Comparison of ENCODE assay signal across 18 cellular contexts in genomic region chr2:28251337-28251736, GRCh38.
A peak's percentile ranks its signal among the peaks of the same experiment; 100 is the strongest.
DNase-seq lines count a peak whose midpoint lies in the region; ATAC-seq lines count a peak whose summit lies in the region.
"Had no signal": no experiment of that assay in that cellular context is flagged by ENCODE, and none has a peak within 500 bp of the region (broad histone marks: within the 10 kb centered on the region; RNA-seq: fewer than 3 reads in every experiment).

No MANE protein-coding gene starts in this region.

- ATAC-seq in stimulated activated naive CD8-positive, alpha-beta T cell treated with anti-CD3 and anti-CD28 coated beads, Interleukin-15, amount 100 ng/mL, for 72 hours, result peak; percentile 78
- ATAC-seq in GM21515 (IDR thresholded peaks at IDR 0.05; ENCODE audit: unreplicated experiment), result no peak
- ATAC-seq: left cardiac atrium had no signal

- DNase-seq in activated naive CD4-positive, alpha-beta T cell (lab: John Stamatoyannopoulos, UW), result no peak
- no peak for DNase-seq in T-helper 2 cell treated with Interferon-gamma antibody and Interleukin-4, amounts not matched to agents 5 μg/mL and 100 μg/mL, for 36 hours (ENCODE audit: low spot score)
- DNase-seq in central memory CD4-positive, alpha-beta T cell, result peak; percentile 53
- DNase-seq in stimulated activated naive CD8-positive, alpha-beta T cell treated with anti-CD3 and anti-CD28 coated beads, Interleukin-15, amount 100 ng/mL, for 72 hours, result peak in 1 of 2 donors; percentile 44
- DNase-seq in SIG-M5 treated with dmso at 0.1 percent for 504 hours (lab: John Stamatoyannopoulos, UW; ENCODE audit: unreplicated experiment), result no peak
- DNase-seq: activated gamma-delta T cell treated with Interleukin-2 at 50 U/mL for 16 hours; DMS53; left cardiac atrium; mesenchymal stem cell; NCI-H510A; posterior cingulate gyrus; RPMI8226; sigmoid colon; stimulated activated naive B cell treated with anti-CD40 and anti-IgM and Interleukin-4, amounts not matched to agents 10 μg/mL and 1 μg/mL and 100 μg/mL, for 72 hours; tibial artery had no signal

- peaks cover 42% of the 10 kb centered on the region for H3K4me1 Mint-ChIP-seq in activated naive CD4-positive, alpha-beta T cell treated with anti-CD3 and anti-CD28 coated beads, Interleukin-2, amount 50 U/mL, for 24 hours
- H3K4me1 Mint-ChIP-seq in T-helper 2 cell treated with Interferon-gamma antibody and Interleukin-4, amounts not matched to agents 5 μg/mL and 100 μg/mL, for 36 hours (ENCODE audit: low read depth), result peaks cover 38% of the 10 kb centered on the region
- H3K4me1 Mint-ChIP-seq in stimulated activated naive CD8-positive, alpha-beta T cell treated with anti-CD3 and anti-CD28 coated beads, Interleukin-15, amount 100 ng/mL, for 72 hours, result peaks cover 29% of the 10 kb centered on the region

- H3K9me3 Mint-ChIP-seq in activated naive CD4-positive, alpha-beta T cell treated with anti-CD3 and anti-CD28 coated beads, Interleukin-2, amount 50 U/mL, for 24 hours, result no peaks in the 10 kb centered on the region
- no peaks in the 10 kb centered on the region for H3K9me3 Mint-ChIP-seq in T-helper 2 cell treated with Interferon-gamma antibody and Interleukin-4, amounts not matched to agents 5 μg/mL and 100 μg/mL, for 36 hours
- no peaks in the 10 kb centered on the region for H3K9me3 Mint-ChIP-seq in stimulated activated naive CD8-positive, alpha-beta T cell treated with anti-CD3 and anti-CD28 coated beads, Interleukin-15, amount 100 ng/mL, for 72 hours
- H3K9me3 Mint-ChIP-seq: nephron; stimulated activated naive B cell treated with anti-CD40 and anti-IgM and Interleukin-4, amounts not matched to agents 10 μg/mL and 1 μg/mL and 100 μg/mL, for 72 hours had no signal

- peak overlapping the region; percentile 49 for H3K4me3 Mint-ChIP-seq in activated naive CD4-positive, alpha-beta T cell treated with anti-CD3 and anti-CD28 coated beads, Interleukin-2, amount 50 U/mL, for 24 hours
- peak overlapping the region; percentile 76 for H3K4me3 Mint-ChIP-seq in T-helper 2 cell treated with Interferon-gamma antibody and Interleukin-4, amounts not matched to agents 5 μg/mL and 100 μg/mL, for 36 hours
- peak overlapping the region; percentile 54 to 76 for H3K4me3 Mint-ChIP-seq in stimulated activated naive CD8-positive, alpha-beta T cell treated with anti-CD3 and anti-CD28 coated beads, Interleukin-15, amount 100 ng/mL, for 72 hours
- H3K4me3 Mint-ChIP-seq: nephron; stimulated activated naive B cell treated with anti-CD40 and anti-IgM and Interleukin-4, amounts not matched to agents 10 μg/mL and 1 μg/mL and 100 μg/mL, for 72 hours had no signal

- no peaks in the 10 kb centered on the region for H3K27me3 Mint-ChIP-seq in activated naive CD4-positive, alpha-beta T cell treated with anti-CD3 and anti-CD28 coated beads, Interleukin-2, amount 50 U/mL, for 24 hours
- no peaks in the 10 kb centered on the region for H3K27me3 Mint-ChIP-seq in T-helper 2 cell treated with Interferon-gamma antibody and Interleukin-4, amounts not matched to agents 5 μg/mL and 100 μg/mL, for 36 hours (ENCODE audit: low read depth)
- H3K27me3 Mint-ChIP-seq in stimulated activated naive CD8-positive, alpha-beta T cell treated with anti-CD3 and anti-CD28 coated beads, Interleukin-15, amount 100 ng/mL, for 72 hours, result no peaks in the 10 kb centered on the region
- H3K27me3 Mint-ChIP-seq: stimulated activated naive B cell treated with anti-CD40 and anti-IgM and Interleukin-4, amounts not matched to agents 10 μg/mL and 1 μg/mL and 100 μg/mL, for 72 hours had no signal

- H3K27ac Mint-ChIP-seq in activated naive CD4-positive, alpha-beta T cell treated with anti-CD3 and anti-CD28 coated beads, Interleukin-2, amount 50 U/mL, for 24 hours, result peak overlapping the region; percentile 77
- H3K27ac Mint-ChIP-seq in T-helper 2 cell treated with Interferon-gamma antibody and Interleukin-4, amounts not matched to agents 5 μg/mL and 100 μg/mL, for 36 hours, result peak overlapping the region; percentile 78
- peak overlapping the region in 1 of 2 donors; percentile 90 for H3K27ac Mint-ChIP-seq in stimulated activated naive CD8-positive, alpha-beta T cell treated with anti-CD3 and anti-CD28 coated beads, Interleukin-15, amount 100 ng/mL, for 72 hours
- H3K27ac Mint-ChIP-seq: nephron had no signal

- peaks cover 3% of the 10 kb centered on the region for H3K36me3 Mint-ChIP-seq in activated naive CD4-positive, alpha-beta T cell treated with anti-CD3 and anti-CD28 coated beads, Interleukin-2, amount 50 U/mL, for 24 hours
- H3K36me3 Mint-ChIP-seq in T-helper 2 cell treated with Interferon-gamma antibody and Interleukin-4, amounts not matched to agents 5 μg/mL and 100 μg/mL, for 36 hours (ENCODE audit: low read depth), result peaks cover 15% of the 10 kb centered on the region
